In genomic region chr1:13009348-13009747, GRCh38 we compare ENCODE assay signal across 5 cellular contexts. TPM values are rescaled to one million over a fixed set of nuclear protein-coding genes. Genes with fewer than 3 reads are reported as not detected.
"Had no signal": no experiment of that assay in that cellular context is flagged by ENCODE, and none has a peak within 500 bp of the region (broad histone marks: within the 10 kb centered on the region; RNA-seq: fewer than 3 reads in every experiment).

No MANE protein-coding gene starts in this region.

RNA-seq across cellular contexts. Expression of gene PRAMEF27, which starts 47.0 kb away (rescaled TPM):
- total RNA-seq: HepG2, HT-29, HT1080, IMR-90, K562 had no signal

RNA-seq across cellular contexts. Expression of gene HNRNPCL3, which starts 51.2 kb away (rescaled TPM):
- total RNA-seq: HepG2, HT-29, HT1080, IMR-90, K562 had no signal
